ENCODE assay signal across 8 cellular contexts in genomic region chr2:27889774-27890145, GRCh38. TPM values are rescaled to one million over a fixed set of nuclear protein-coding genes. Genes with fewer than 3 reads are reported as not detected.
A peak's percentile ranks its signal among the peaks of the same experiment; 100 is the strongest.
DNase-seq lines count a peak whose midpoint lies in the region; ATAC-seq, FAIRE-seq and TF ChIP-seq lines count a peak whose summit lies in the region.

No MANE protein-coding gene starts in this region.

- DNase-seq in A673 (ENCODE audit: low spot score) (no peak), H54 (ENCODE audit: insufficient read length, low spot score) (no peak), heart right ventricle (peak in 1 of 2 donors; percentile 23), skeletal muscle cell (ENCODE audit: low read depth) (no peak), D341Med (ENCODE audit: low spot score) (no peak), inferior parietal cortex (ENCODE audit: extremely low spot score) (no peak), NCI-H1417 treated with DMSO at 0.1 percent for 48 hours (lab: John Stamatoyannopoulos, UW) (no peak)
- no peak for DNase-seq in activated CD4-positive, alpha-beta memory T cell treated with anti-CD3 and anti-CD28 coated beads for 36 hours

- no peaks in the 10 kb centered on the region for H3K27me3 ChIP-seq in A673 (replicated peaks; ENCODE audit: insufficient read depth, low read depth, low read length, poor library complexity)
- H3K27me3 ChIP-seq in heart right ventricle: no peaks in the 10 kb centered on the region

- 22 to 23% methylated on average over 10 of the region's 10 CpGs for WGBS in heart right ventricle, 2 donors

- no peaks in the 10 kb centered on the region for H3K36me3 ChIP-seq in A673 (ENCODE audit: insufficient read depth, low read length, poor library complexity, severe bottlenecking)
- H3K36me3 ChIP-seq in heart right ventricle: peaks cover 0 to 4% (median 0%) of the 10 kb centered on the region in 9 donors

- H3K4me1 Mint-ChIP-seq in activated CD4-positive, alpha-beta memory T cell treated with anti-CD3 and anti-CD28 coated beads for 36 hours (ENCODE audit: low read depth): peaks cover 58% of the 10 kb centered on the region

- H3K27ac ChIP-seq in A673 (ENCODE audit: low read depth, low read length, poor library complexity, severe bottlenecking) (peak overlapping the region; percentile 75), heart right ventricle (peak overlapping the region; percentile 80 to 99 (median 98))

- H3K36me3 Mint-ChIP-seq in activated CD4-positive, alpha-beta memory T cell treated with anti-CD3 and anti-CD28 coated beads for 36 hours: peaks cover 24% of the 10 kb centered on the region

- peak overlapping the region; percentile 98 for H3K4me3 Mint-ChIP-seq in activated CD4-positive, alpha-beta memory T cell treated with anti-CD3 and anti-CD28 coated beads for 36 hours

- TSS peak; percentile 61 for BruUV-seq in A673 (replicated peaks; lab: Mats Ljungman, UMichigan)

- CTCF ChIA-PET in A673 (lab: Charles Lee): no interaction called here
- CTCF ChIA-PET in activated CD4-positive, alpha-beta memory T cell treated with anti-CD3 and anti-CD28 coated beads for 36 hours (lab: Charles Lee): no interaction called here

- H3K4me3 ChIP-seq in A673 (ENCODE audit: low read depth, low read length, poor library complexity, severe bottlenecking) (peak overlapping the region; percentile 63), heart right ventricle (peak overlapping the region; percentile 55 to 84 (median 80)), skeletal muscle cell (ENCODE audit: low read depth, low read length) (peak overlapping the region; percentile 80)

- intact Hi-C loops in A673 (cut with micrococcal nuclease; ENCODE audit: unreplicated experiment) (loop anchor here (5.0 to 10.0 kb wide), 2 partner anchors 115 to 503 kb away; partner anchors contain the start of genes FOSL2 and MRPL33), heart right ventricle (cut with DNase I) (loop anchor here in 8 of 10 donors (1.0 to 10.0 kb wide), 13 partner anchors 33 to 508 kb away; partner anchors contain the start of gene FOSL2 (in 3 of the 8))
- intact Hi-C loops in activated CD4-positive, alpha-beta memory T cell treated with anti-CD3 and anti-CD28 coated beads for 36 hours (cut with micrococcal nuclease): loop anchor here (1.0 to 5.0 kb wide), 9 partner anchors 29 to 559 kb away; partner anchors contain the start of gene FOSL2

- ATAC-seq in heart right ventricle: peak in 2 of 8 donors; percentile 7 to 8

- peaks cover 2% of the 10 kb centered on the region for H3K9me3 Mint-ChIP-seq in activated CD4-positive, alpha-beta memory T cell treated with anti-CD3 and anti-CD28 coated beads for 36 hours

- H3K27me3 Mint-ChIP-seq in activated CD4-positive, alpha-beta memory T cell treated with anti-CD3 and anti-CD28 coated beads for 36 hours: peaks cover 3% of the 10 kb centered on the region

- H3K9me3 ChIP-seq in A673 (ENCODE audit: low read depth, low read length, poor library complexity, severe bottlenecking) (no peaks in the 10 kb centered on the region), heart right ventricle (no peaks in the 10 kb centered on the region)

- TF ChIP-seq POLR2A in H54 (IDR thresholded peaks at IDR 0.05; ENCODE audit: low read depth, low read length): no peak

- peak overlapping the region; percentile 100 for H3K27ac Mint-ChIP-seq in activated CD4-positive, alpha-beta memory T cell treated with anti-CD3 and anti-CD28 coated beads for 36 hours

- TF ChIP-seq CTCF in A673 (conservative IDR thresholded peaks at IDR 0.05; ENCODE audit: low read depth, low read length) (no peak), heart right ventricle (IDR thresholded peaks at IDR 0.05) (no peak)

- POLR2A ChIA-PET in A673 (lab: Charles Lee; ENCODE audit: low non-redundant PET): no interaction called here
- POLR2A ChIA-PET in activated CD4-positive, alpha-beta memory T cell treated with anti-CD3 and anti-CD28 coated beads for 36 hours (lab: Charles Lee): interaction anchor here (0.6 to 5.2 kb wide), 10 partner anchors 12 to 1227 kb away, joined by 3 to 20 read pairs (median 6); partner anchors contain the start of gene FOSL2

- peak; percentile 36 for FAIRE-seq in H54 (lab: Jason Lieb, UNC)

- H3K4me1 ChIP-seq in A673 (ENCODE audit: insufficient read depth, low read length, poor library complexity, severe bottlenecking) (peaks cover 11% of the 10 kb centered on the region), heart right ventricle (peaks cover 0 to 61% (median 34%) of the 10 kb centered on the region in 9 donors)

RNA-seq across cellular contexts. Expression of gene RBKS, which starts 0.4 kb away (rescaled TPM):
- 0.54 and 0.66 TPM in 2 replicates for total RNA-seq in A673 (2021)
- 1 to 10 TPM; 9.2 to 9.7 TPM for total RNA-seq in activated CD4-positive, alpha-beta memory T cell treated with anti-CD3 and anti-CD28 coated beads for 36 hours
- 1 to 10 TPM; 3.4 to 9.1 (median 5.5) TPM for total RNA-seq in heart right ventricle
- polyA plus RNA-seq in heart right ventricle: 1 to 10 TPM in 1 of 2 donors, under 1 TPM in 1; 0.88 to 4.6 TPM

RNA-seq across cellular contexts. Expression of gene BABAM2, which starts 0.8 kb away (rescaled TPM):
- total RNA-seq in A673 (2021) (21.5 and 21.8 TPM in 2 replicates), heart right ventricle (10 to 100 TPM; 54.9 to 83.4 (median 69.3) TPM)
- 10 to 100 TPM; 72.3 to 76.6 TPM for total RNA-seq in activated CD4-positive, alpha-beta memory T cell treated with anti-CD3 and anti-CD28 coated beads for 36 hours
- 10 to 100 TPM; 13.3 to 48.9 TPM for polyA plus RNA-seq in heart right ventricle
